ENCODE assay signal across 10 cellular contexts in the genomic region with DNA sequence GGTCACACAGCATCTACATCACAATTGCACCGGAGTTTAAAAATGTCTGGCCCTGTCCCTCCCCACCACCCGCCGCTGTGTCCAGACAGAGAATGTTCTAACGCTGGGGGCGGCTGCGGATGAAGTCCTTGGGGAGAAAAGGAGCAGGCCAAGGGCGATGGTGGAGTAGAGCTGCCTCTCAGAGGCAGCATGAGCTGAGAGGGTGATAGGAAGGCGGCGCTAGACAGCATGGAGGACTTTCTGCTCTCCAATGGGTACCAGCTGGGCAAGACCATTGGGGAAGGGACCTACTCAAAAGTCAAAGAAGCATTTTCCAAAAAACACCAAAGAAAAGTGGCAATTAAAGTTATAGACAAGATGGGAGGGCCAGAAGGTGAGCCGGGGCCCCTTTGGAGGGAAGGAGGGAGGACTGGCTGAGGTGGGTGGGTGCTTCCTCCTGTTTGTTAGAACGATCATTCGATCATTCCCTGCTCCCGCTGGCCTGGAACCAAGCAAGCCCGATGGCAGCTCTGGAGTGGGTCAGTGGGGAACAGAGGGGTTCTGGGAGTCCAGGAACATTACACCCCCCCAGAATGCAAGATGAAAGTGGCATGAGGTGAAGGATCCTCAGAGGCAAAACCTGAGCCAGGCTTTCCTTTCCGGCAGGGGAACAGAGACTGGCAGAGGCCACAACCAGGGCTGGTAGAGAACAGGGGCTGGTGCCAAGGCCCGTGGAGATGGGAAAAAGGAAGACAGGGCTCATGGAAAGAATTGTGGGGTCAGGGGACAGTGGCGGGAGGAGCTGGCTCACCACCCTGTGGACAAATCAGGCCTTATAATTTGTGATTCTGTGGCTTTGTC. TPM values are rescaled to one million over a fixed set of nuclear protein-coding genes. Genes with fewer than 3 reads are reported as not detected.
DNase-seq lines count a peak whose midpoint lies in the region; ATAC-seq and TF ChIP-seq lines count a peak whose summit lies in the region.
"Had no signal": no experiment of that assay in that cellular context is flagged by ENCODE, and none has a peak within 500 bp of the region (broad histone marks: within the 10 kb centered on the region; RNA-seq: fewer than 3 reads in every experiment).

Gene FAM229A (minus strand): TSS at position 12 of the 840 bp plus-strand sequence. CDS start 394 bp downstream, outside the sequence.
A gene with protein sequence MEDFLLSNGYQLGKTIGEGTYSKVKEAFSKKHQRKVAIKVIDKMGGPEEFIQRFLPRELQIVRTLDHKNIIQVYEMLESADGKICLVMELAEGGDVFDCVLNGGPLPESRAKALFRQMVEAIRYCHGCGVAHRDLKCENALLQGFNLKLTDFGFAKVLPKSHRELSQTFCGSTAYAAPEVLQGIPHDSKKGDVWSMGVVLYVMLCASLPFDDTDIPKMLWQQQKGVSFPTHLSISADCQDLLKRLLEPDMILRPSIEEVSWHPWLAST (plus strand): TSS at position 66 of the 840 bp plus-strand sequence. CDS start 163 bp downstream, at position 229.

- no peak for TF ChIP-seq CTCF in Caco-2 (IDR thresholded peaks at IDR 0.05; ENCODE audit: insufficient read depth in 1 of 2, low read depth in 1 of 2, low read length in 1 of 2, severe bottlenecking in 1 of 2, unreplicated experiment in 1 of 2)
- TF ChIP-seq CTCF in heart right ventricle (IDR thresholded peaks at IDR 0.05) = no peak
- no peak for TF ChIP-seq CTCF in retinal pigment epithelial cell (conservative IDR thresholded peaks at IDR 0.05; ENCODE audit: low read depth, low read length)
- no peak for TF ChIP-seq CTCF in GM13976 (IDR thresholded peaks at IDR 0.05; ENCODE audit: borderline replicate concordance, control extremely low read depth, extremely low read depth, insufficient read depth, missing control alignments)

- BruUV-seq in Caco-2 (replicated peaks; lab: Mats Ljungman, UMichigan) = no TSS peak

- H3K27ac ChIP-seq in adipose tissue (ENCODE audit: low read depth, low read length) (peak within 1 kb of the TSS; percentile 21), heart right ventricle (peak within 1 kb of the TSS in 7 of 10 donors; percentile 12 to 67 (median 56))
- H3K27ac ChIP-seq: neutrophil had no signal

- POLR2A ChIA-PET in Caco-2 (lab: Charles Lee) = interaction anchor here (0.6 kb wide), 1 partner anchor 23 kb away, joined by 15 read pairs; no protein-coding TSS in a partner anchor

- peak; percentile 6 to 46 (median 18) for ATAC-seq in heart right ventricle
- ATAC-seq in HG03175 (IDR thresholded peaks at IDR 0.05; ENCODE audit: unreplicated experiment) = no peak
- no peak for ATAC-seq in GM18867 (IDR thresholded peaks at IDR 0.05; ENCODE audit: unreplicated experiment)

- in situ Hi-C loops in GM13976 (cut with MboI; ENCODE audit: low sequenced_read_pairs, unreplicated experiment) = no loop called here

- peaks cover 14% of the 10 kb centered on the region for H3K4me1 Mint-ChIP-seq in Caco-2 (ENCODE audit: low read depth, unreplicated experiment)

- no peaks in the 10 kb centered on the region for H3K27me3 ChIP-seq in Caco-2 (replicated peaks; ENCODE audit: control insufficient read depth, insufficient read depth, low read length)
- peaks cover 0 to 18% (median 0%) of the 10 kb centered on the region in 7 donors for H3K27me3 ChIP-seq in heart right ventricle

- CTCF ChIA-PET in Caco-2 (lab: Charles Lee) = interaction anchor here (0.6 to 1.8 kb wide), 2 partner anchors 76 to 147 kb away, joined by 5 to 8 read pairs; no protein-coding TSS in a partner anchor

- H3K27ac Mint-ChIP-seq in Caco-2 (ENCODE audit: unreplicated experiment) = no peak within 1 kb of the TSS

- no peaks in the 10 kb centered on the region for H3K27me3 Mint-ChIP-seq in Caco-2 (ENCODE audit: insufficient read depth, unreplicated experiment)

- H3K4me3 ChIP-seq in Caco-2 (ENCODE audit: low read depth, low read length) (peak within 1 kb of the TSS; percentile 50), heart right ventricle (peak within 1 kb of the TSS; percentile 4 to 54 (median 48)), retinal pigment epithelial cell (ENCODE audit: low read length) (peak within 1 kb of the TSS; percentile 34)

- H3K9me3 ChIP-seq in Caco-2 (no peaks in the 10 kb centered on the region), heart right ventricle (no peaks in the 10 kb centered on the region)
- H3K9me3 ChIP-seq: neutrophil had no signal

- DNase-seq in Caco-2 (no peak), heart right ventricle (no peak), retinal pigment epithelial cell (ENCODE audit: low read depth) (no peak), GM13976 (ENCODE audit: low spot score) (no peak), GM19240 (ENCODE audit: insufficient read length, low spot score) (no peak)
- DNase-seq: activated T-cell treated with anti-CD3 and anti-CD28 coated beads for 4 hours had no signal

- H3K4me3 Mint-ChIP-seq in Caco-2 (ENCODE audit: unreplicated experiment) = peak within 1 kb of the TSS; percentile 54

- WGBS in adipose tissue, 3 donors = 63 to 68% (median 65%) methylated on average over 17 of the region's 17 CpGs
- 51% methylated on average over 17 of the region's 17 CpGs for WGBS in heart right ventricle, 2 donors

- H3K36me3 Mint-ChIP-seq in Caco-2 (ENCODE audit: insufficient read depth, unreplicated experiment) = peaks cover 19% of the 10 kb centered on the region

- no peaks in the 10 kb centered on the region for H3K36me3 ChIP-seq in Caco-2 (ENCODE audit: control insufficient read depth, insufficient read depth, low read length)
- peaks cover 0 to 52% (median 23%) of the 10 kb centered on the region in 9 donors for H3K36me3 ChIP-seq in heart right ventricle

- no peaks in the 10 kb centered on the region for H3K9me3 Mint-ChIP-seq in Caco-2 (ENCODE audit: unreplicated experiment)

- H3K4me1 ChIP-seq in Caco-2 (peaks cover 16% of the 10 kb centered on the region), heart right ventricle (peaks cover 7 to 19% (median 16%) of the 10 kb centered on the region in 9 donors)

- intact Hi-C loops in Caco-2 (cut with micrococcal nuclease; ENCODE audit: unreplicated experiment) = loop anchor here (2.0 kb wide), 1 partner anchor 140 kb away; the partner anchor contains the start of genes EIF3I and TMEM234
- intact Hi-C loops in heart right ventricle (cut with DNase I) = no loop called here

RNA-seq across cellular contexts. Expression of gene FAM229A, which starts in this region (rescaled TPM):
- 2.1 and 2.6 TPM in 2 replicates for total RNA-seq in Caco-2 (2022)
- polyA plus RNA-seq in adipose tissue = 1 to 10 TPM; 4.3 to 5.2 (median 4.8) TPM
- 1 to 10 TPM in 9 of 10 donors, under 1 TPM in 1; 0.93 to 5.2 (median 2.2) TPM for total RNA-seq in heart right ventricle
- polyA plus RNA-seq in heart right ventricle = 10 to 100 TPM in 1 of 2 donors, 1 to 10 TPM in 1; 2.8 to 13.4 TPM

RNA-seq across cellular contexts. Expression of the second gene that starts in this region (rescaled TPM):
- total RNA-seq in Caco-2 (2022) (2.5 and 2.6 TPM in 2 replicates), heart right ventricle (1 to 10 TPM in 7 of 10 donors, under 1 TPM in 3; 0.47 to 5.8 (median 1.7) TPM)
- polyA plus RNA-seq in adipose tissue (under 1 TPM; 0.22 to 0.66 (median 0.34) TPM), heart right ventricle (1 to 10 TPM in 1 of 2 donors, under 1 TPM in 1; 0.10 to 4.4 TPM)

Comparison
In these comparisons a context has a peak if more than half of its experiments do, and no peak if none do; other contexts are left out.
1. ATAC-seq: peak in heart right ventricle (8 of 8); none in HG03175 (single experiment) and GM18867 (single experiment).
2. Peak in every context shown above with its lines, with median percentiles within 50 percentile points of each other: H3K4me3 ChIP-seq.